In the genomic region with DNA sequence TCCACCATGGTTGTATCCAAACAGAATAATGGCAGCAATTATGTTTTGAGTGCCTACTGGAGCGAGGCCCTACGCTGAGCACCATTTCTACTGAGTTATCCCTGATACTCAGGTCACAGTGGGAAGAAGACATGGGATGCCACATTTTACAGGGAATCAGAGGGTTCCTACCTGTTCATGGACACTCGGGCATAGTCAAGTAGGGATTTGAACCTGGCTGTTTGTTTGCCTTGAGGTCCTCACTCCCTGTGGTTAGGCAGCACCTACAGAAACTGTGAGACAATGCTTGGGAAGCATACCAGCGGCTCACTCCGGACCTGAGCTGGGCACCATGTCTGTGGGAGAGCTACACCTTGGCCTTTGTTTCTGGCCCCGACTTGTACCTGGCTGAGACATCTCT, we compare ENCODE assay signal across 28 cellular contexts.
"Had no signal": no experiment of that assay in that cellular context is flagged by ENCODE, and none has a peak within 500 bp of the region (broad histone marks: within the 10 kb centered on the region; RNA-seq: fewer than 3 reads in every experiment).

No MANE protein-coding gene starts in this region.

- H3K9me3 ChIP-seq: esophagus squamous epithelium, gastroesophageal sphincter, heart right ventricle had no signal

- H3K4me1 ChIP-seq: esophagus squamous epithelium, gastroesophageal sphincter, heart right ventricle had no signal

- ATAC-seq: activated CD4-positive, CD25-positive, alpha-beta regulatory T cell treated with anti-CD3 and anti-CD28 coated beads, Interleukin-2, amount 50 U/mL, for 24 hours; activated CD8-positive, alpha-beta T cell treated with anti-CD3 and anti-CD28 coated beads for 36 hours; activated T-cell treated with anti-CD3 and anti-CD28 coated beads, Interleukin-2, amount 50 U/mL, for 4 hours; activated T-helper 17 cell treated with anti-CD3 and anti-CD28 coated beads, Interleukin-2, amount 50 U/mL, for 72 hours; effector memory CD8-positive, alpha-beta T cell; gastroesophageal sphincter; heart right ventricle had no signal

- H3K27ac ChIP-seq: brain microvascular endothelial cell, esophagus squamous epithelium, gastroesophageal sphincter, heart right ventricle, WERI-Rb-1 had no signal

- H3K36me3 ChIP-seq: brain microvascular endothelial cell, esophagus squamous epithelium, gastroesophageal sphincter, heart right ventricle, WERI-Rb-1 had no signal

- DNase-seq: activated B cell treated with CpG ODN at 0.5 μM for 24 hours; activated CD4-positive, alpha-beta T cell treated with anti-CD3 and anti-CD28 coated beads for 48 hours; activated CD4-positive, alpha-beta T cell treated with anti-CD3 and anti-CD28 coated beads, Interleukin-2, amount 50 U/mL, for 1 hour; activated CD4-positive, alpha-beta T cell treated with anti-CD3 and anti-CD28 coated beads, Interleukin-2, amount 50 U/mL, for 48 hours; activated CD8-positive, alpha-beta memory T cell treated with anti-CD3 and anti-CD28 coated beads for 24 hours; activated CD8-positive, alpha-beta T cell treated with anti-CD3 and anti-CD28 coated beads for 36 hours; activated effector memory CD4-positive, alpha-beta T cell treated with Interleukin-2 at 50 U/mL for 16 hours; activated gamma-delta T cell treated with Interleukin-2 at 50 U/mL for 16 hours; activated naive CD4-positive, alpha-beta T cell treated with anti-CD3 and anti-CD28 coated beads, Interleukin-2, amount 50 U/mL, for 16 hours; activated naive CD4-positive, alpha-beta T cell treated with Interleukin-2 at 50 U/mL for 16 hours; activated T-cell treated with anti-CD3 and anti-CD28 coated beads, Interleukin-2, amount 50 U/mL, for 4 hours; amniotic stem cell; anterior cingulate cortex; brain microvascular endothelial cell; caudate nucleus; cortex of kidney; dermis blood vessel endothelial cell; effector CD4-positive, alpha-beta T cell; effector memory CD8-positive, alpha-beta T cell; erythroblast; esophagus squamous epithelium; foreskin melanocyte; heart right ventricle; T1000; WERI-Rb-1 had no signal

- H3K27me3 ChIP-seq: brain microvascular endothelial cell, esophagus squamous epithelium, gastroesophageal sphincter, heart right ventricle had no signal

- H3K4me3 ChIP-seq: esophagus squamous epithelium, gastroesophageal sphincter, heart right ventricle had no signal
